In genomic region chr3:34077796-34078195, GRCh38 we compare ENCODE assay signal across 12 cellular contexts.
DNase-seq lines count a peak whose midpoint lies in the region; ATAC-seq, FAIRE-seq and TF ChIP-seq lines count a peak whose summit lies in the region.
"Had no signal": no experiment of that assay in that cellular context is flagged by ENCODE, and none has a peak within 500 bp of the region (broad histone marks: within the 10 kb centered on the region; RNA-seq: fewer than 3 reads in every experiment).

No MANE protein-coding gene starts in this region.

- no peak for TF ChIP-seq CTCF in CD4-positive, alpha-beta T cell (IDR thresholded peaks at IDR 0.05)

- H3K36me3 Mint-ChIP-seq in CD4-positive, alpha-beta T cell (ENCODE audit: low read depth) = no peaks in the 10 kb centered on the region

- no peak overlapping the region for H3K27ac ChIP-seq in CD4-positive, alpha-beta T cell (ENCODE audit: low read depth, low read length)
- H3K27ac ChIP-seq: C4-2B had no signal

- no peak overlapping the region for H3K4me3 Mint-ChIP-seq in CD4-positive, alpha-beta T cell

- H3K9me3 ChIP-seq in CD4-positive, alpha-beta T cell (ENCODE audit: control insufficient read depth, low read length) = no peaks in the 10 kb centered on the region

- H3K4me1 Mint-ChIP-seq in CD4-positive, alpha-beta T cell (ENCODE audit: low read depth) = no peaks in the 10 kb centered on the region

- CTCF ChIA-PET in CD4-positive, alpha-beta T cell (lab: Charles Lee) = no interaction called here

- H3K27ac Mint-ChIP-seq in CD4-positive, alpha-beta T cell = no peak overlapping the region

- FAIRE-seq in RCC 7860 (lab: Jason Lieb, UNC) = no peak

- DNase-seq in iPS-NIHi7 (ENCODE audit: extremely low spot score) (peak; percentile 8), hippocampal formation (lab: John Stamatoyannopoulos, UW) (no peak), DMS53 treated with DMSO at 0.1 percent for 48 hours (lab: John Stamatoyannopoulos, UW; ENCODE audit: unreplicated experiment) (no peak), RCC 7860 (ENCODE audit: low spot score) (no peak)
- DNase-seq in CD4-positive, alpha-beta T cell = no peak
- DNase-seq: activated CD8-positive, alpha-beta memory T cell treated with anti-CD3 and anti-CD28 coated beads for 24 hours; Kasumi-1; NCI-H2227 treated with DMSO at 0.1 percent for 48 hours had no signal

- intact Hi-C loops in CD4-positive, alpha-beta T cell (cut with DNase I, micrococcal nuclease) = no loop called here

- H3K9me3 Mint-ChIP-seq in CD4-positive, alpha-beta T cell = peaks cover 3% of the 10 kb centered on the region

- ATAC-seq in GM18519 (IDR thresholded peaks at IDR 0.05; ENCODE audit: low FRiP score, unreplicated experiment) = peak; percentile 91
- peak; percentile 73 for ATAC-seq in GM21619 (IDR thresholded peaks at IDR 0.05; ENCODE audit: unreplicated experiment)
- ATAC-seq in HG03378 (IDR thresholded peaks at IDR 0.05; ENCODE audit: unreplicated experiment) = peak; percentile 59
- ATAC-seq in CD4-positive, alpha-beta T cell (ENCODE audit: poor library complexity) = no peak

- H3K27me3 Mint-ChIP-seq in CD4-positive, alpha-beta T cell = no peaks in the 10 kb centered on the region

- H3K27me3 ChIP-seq in CD4-positive, alpha-beta T cell (ENCODE audit: control insufficient read depth, insufficient read depth, low read length) = no peaks in the 10 kb centered on the region

- POLR2A ChIA-PET in CD4-positive, alpha-beta T cell (lab: Charles Lee) = no interaction called here
